In the genomic region with DNA sequence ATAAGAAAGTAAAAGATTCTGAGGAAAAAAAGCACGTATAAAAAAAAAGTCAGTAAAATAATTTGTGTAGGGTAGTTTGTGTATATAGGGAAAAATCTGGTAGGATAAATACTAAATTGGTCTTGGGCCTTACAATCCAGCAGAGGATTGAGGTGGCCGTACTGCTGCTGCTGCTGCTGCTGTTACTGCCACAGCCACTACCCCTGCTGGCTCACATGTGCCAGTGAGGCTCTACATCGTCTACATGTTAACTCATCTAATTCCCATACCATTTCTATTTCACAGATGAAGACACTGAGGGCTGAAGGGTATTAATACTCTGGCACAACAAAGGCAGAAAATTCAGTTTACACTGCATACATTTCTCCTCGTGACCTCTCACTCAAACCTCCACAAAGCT, we compare ENCODE assay signal across 19 cellular contexts.
A peak's percentile ranks its signal among the peaks of the same experiment; 100 is the strongest.
DNase-seq lines count a peak whose midpoint lies in the region; ATAC-seq and TF ChIP-seq lines count a peak whose summit lies in the region.
"Had no signal": no experiment of that assay in that cellular context is flagged by ENCODE, and none has a peak within 500 bp of the region (broad histone marks: within the 10 kb centered on the region; RNA-seq: fewer than 3 reads in every experiment).

No MANE protein-coding gene starts in this region.

- TF ChIP-seq CTCF in GM12865 (IDR thresholded peaks at IDR 0.05; ENCODE audit: insufficient read depth, low read depth, low read length, missing control alignments) (no peak), endodermal cell (conservative IDR thresholded peaks at IDR 0.05) (peak; percentile 61), retinal pigment epithelial cell (conservative IDR thresholded peaks at IDR 0.05; ENCODE audit: low read depth, low read length) (peak; percentile 22), testis (IDR thresholded peaks at IDR 0.05) (no peak)

- no peak for TF ChIP-seq POLR2A in testis (IDR thresholded peaks at IDR 0.05)

- no peaks in the 10 kb centered on the region for H3K9me3 Mint-ChIP-seq in endodermal cell

- no peaks in the 10 kb centered on the region for H3K27me3 ChIP-seq in endodermal cell (ENCODE audit: control insufficient read depth, insufficient read depth, low read length, poor library complexity, severe bottlenecking)
- H3K27me3 ChIP-seq in testis = no peaks in the 10 kb centered on the region

- no peaks in the 10 kb centered on the region for H3K4me1 Mint-ChIP-seq in endodermal cell
- H3K4me1 Mint-ChIP-seq: B cell had no signal

- no peak overlapping the region for H3K9ac ChIP-seq in endodermal cell (ENCODE audit: extremely low read depth, low read length, poor library complexity, severe bottlenecking)
- H3K9ac ChIP-seq: GM23248 had no signal

- no peak overlapping the region for H3K4me3 Mint-ChIP-seq in endodermal cell
- H3K4me3 Mint-ChIP-seq: B cell had no signal

- H3K27me3 Mint-ChIP-seq in endodermal cell (ENCODE audit: insufficient read depth) = no peaks in the 10 kb centered on the region
- H3K27me3 Mint-ChIP-seq: B cell had no signal

- intact Hi-C loops in testis (cut with DNase I; ENCODE audit: low total_unique reads) = no loop called here

- no peaks in the 10 kb centered on the region for H3K36me3 Mint-ChIP-seq in endodermal cell (ENCODE audit: low read depth)

- 86 to 88% methylated on average over 3 to 4 of the region's 4 CpGs for WGBS in endodermal cell (ENCODE audit: insufficient coverage in 1 of 2, insufficient read length in 1 of 2), 2 experiments
- 79 to 93% methylated on average over 4 of the region's 4 CpGs for WGBS in testis, 2 donors

- no peak overlapping the region for H3K27ac ChIP-seq in endodermal cell (ENCODE audit: low read depth, low read length)
- H3K27ac ChIP-seq in testis = no peak overlapping the region
- H3K27ac ChIP-seq: A549, GM23248 had no signal

- H3K27ac Mint-ChIP-seq in endodermal cell = no peak overlapping the region
- H3K27ac Mint-ChIP-seq: B cell had no signal

- no peak for ATAC-seq in GM21528 (IDR thresholded peaks at IDR 0.05; ENCODE audit: low FRiP score, unreplicated experiment)
- ATAC-seq: A549, GM12878, Panc1, SK-N-SH treated with all-trans-retinoic acid at 6 μM for 48 hours had no signal

- H3K4me3 ChIP-seq in GM12865 (ENCODE audit: low read depth, low read length) = no peak overlapping the region
- H3K4me3 ChIP-seq in endodermal cell (ENCODE audit: low read length) = no peak overlapping the region
- H3K4me3 ChIP-seq in retinal pigment epithelial cell (ENCODE audit: low read length) = no peak overlapping the region
- H3K4me3 ChIP-seq in testis = no peak overlapping the region
- H3K4me3 ChIP-seq: A549, GM12878, GM23248 had no signal

- H3K9me3 ChIP-seq in endodermal cell (ENCODE audit: control insufficient read depth, low read length) = no peaks in the 10 kb centered on the region
- no peaks in the 10 kb centered on the region for H3K9me3 ChIP-seq in testis
- H3K9me3 ChIP-seq: A549 had no signal

- H3K4me1 ChIP-seq in endodermal cell (ENCODE audit: control insufficient read depth, insufficient read depth, low read length) (no peaks in the 10 kb centered on the region), testis (no peaks in the 10 kb centered on the region)
- H3K4me1 ChIP-seq: A549 had no signal

- DNase-seq in GM12865 (ENCODE audit: low read depth) (peak; percentile 8), NCI-H82 (lab: John Stamatoyannopoulos, UW) (peak; percentile 56), endodermal cell (no peak), retinal pigment epithelial cell (ENCODE audit: low read depth) (no peak), NCI-H1436 (lab: John Stamatoyannopoulos, UW) (no peak), testis (no peak)
- DNase-seq: DMS79, GM23248, Kasumi-1, NCI-H187, NCI-H226, NCI-H510A treated with DMSO at 0.1 percent for 48 hours, NCI-H748 treated with DMSO at 0.1 percent for 48 hours had no signal

- H3K36me3 ChIP-seq in endodermal cell (ENCODE audit: control insufficient read depth, insufficient read depth, low read length) (no peaks in the 10 kb centered on the region), testis (ENCODE audit: low read depth, missing control alignments) (no peaks in the 10 kb centered on the region)

Comparison
In these comparisons a context has a peak if more than half of its experiments do, and no peak if none do; other contexts are left out.
1. DNase-seq: peak in GM12865 (single experiment) and NCI-H82 (single experiment); none in endodermal cell (single experiment), retinal pigment epithelial cell (single experiment), NCI-H1436 (single experiment) and testis (single experiment).
2. CTCF ChIP-seq: peak in endodermal cell (single experiment) and retinal pigment epithelial cell (single experiment); none in GM12865 (single experiment) and testis (0 of 3).